ENCODE assay signal across 22 cellular contexts in the genomic region with DNA sequence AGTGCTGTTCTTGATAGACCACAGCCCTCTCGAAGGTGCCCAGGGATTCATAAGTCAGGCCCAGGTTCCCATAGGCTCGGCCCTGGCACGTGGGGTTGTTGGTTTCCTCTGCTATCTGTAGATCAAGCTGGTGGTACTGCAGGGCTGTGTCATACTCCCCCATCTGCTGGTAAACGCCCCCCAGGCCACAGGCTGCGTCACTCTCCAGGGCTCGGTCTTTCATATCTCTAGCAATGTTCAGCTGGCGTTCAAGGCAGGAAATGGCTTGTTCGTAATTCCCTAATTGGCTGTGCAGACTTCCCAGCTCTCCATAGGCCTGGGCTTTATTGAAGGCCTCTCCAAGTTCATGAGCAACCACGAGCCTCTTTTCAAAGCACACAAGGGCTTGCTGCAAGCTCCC.
A peak's percentile ranks its signal among the peaks of the same experiment; 100 is the strongest.
DNase-seq lines count a peak whose midpoint lies in the region; ATAC-seq and TF ChIP-seq lines count a peak whose summit lies in the region.
"Had no signal": no experiment of that assay in that cellular context is flagged by ENCODE, and none has a peak within 500 bp of the region (broad histone marks: within the 10 kb centered on the region; RNA-seq: fewer than 3 reads in every experiment).

No MANE protein-coding gene starts in this region.

- 67% methylated on average over 9 of the region's 9 CpGs for whole genome bisulfite sequencing in prostate gland

- H3K36me3 ChIP-seq in SJCRH30 (peaks cover 8% of the 10 kb centered on the region), prostate gland (no peaks in the 10 kb centered on the region)

- H3K4me1 Mint-ChIP-seq in nephron progenitor cell = peaks cover 23% of the 10 kb centered on the region

- H3K36me3 Mint-ChIP-seq in nephron progenitor cell (ENCODE audit: low read depth) = peaks cover 34% of the 10 kb centered on the region
- H3K36me3 Mint-ChIP-seq: activated naive CD8-positive, alpha-beta T cell; CD8-positive, alpha-beta T cell had no signal

- peak overlapping the region; percentile 87 for H3K27ac ChIP-seq in SJCRH30
- no peak overlapping the region for H3K27ac ChIP-seq in foreskin keratinocyte
- no peak overlapping the region for H3K27ac ChIP-seq in prostate gland
- H3K27ac ChIP-seq: lower lobe of right lung, spleen had no signal

- peak; percentile 91 for DNase-seq in Jurkat, Clone E6-1 (ENCODE audit: low read depth, low spot score)
- DNase-seq in SJCRH30 (peak; percentile 85 to 92), foreskin keratinocyte (peak in 1 of 2 donors; percentile 24), nephron progenitor cell (no peak), prostate gland (ENCODE audit: low spot score) (no peak)
- no peak for DNase-seq in activated naive CD4-positive, alpha-beta T cell (lab: John Stamatoyannopoulos, UW)
- DNase-seq: activated CD4-positive, alpha-beta T cell treated with anti-CD3 and anti-CD28 coated beads for 48 hours; CD8-positive, alpha-beta T cell; head of caudate nucleus; lower lobe of right lung; NCI-H187; NCI-H2227 treated with DMSO at 0.1 percent for 48 hours; NCI-H748 treated with DMSO at 0.1 percent for 48 hours; occipital lobe; retina; spleen; stimulated activated CD4-positive, alpha-beta T cell treated with anti-CD3 and anti-CD28 coated beads, Interleukin-4, amount 100 ng/mL, for 24 hours; stimulated activated naive CD8-positive, alpha-beta T cell treated with anti-CD3 and anti-CD28 coated beads, Interleukin-15, Interleukin-2, amounts not matched to agents 100 U/mL and 50 U/mL, for 24 hours had no signal

- peaks cover 32% of the 10 kb centered on the region for H3K4me1 ChIP-seq in SJCRH30
- no peaks in the 10 kb centered on the region for H3K4me1 ChIP-seq in foreskin keratinocyte
- H3K4me1 ChIP-seq in prostate gland (replicated peaks) = no peaks in the 10 kb centered on the region

- H3K27me3 ChIP-seq in SJCRH30 (no peaks in the 10 kb centered on the region), foreskin keratinocyte (no peaks in the 10 kb centered on the region), prostate gland (replicated peaks; ENCODE audit: insufficient read depth) (no peaks in the 10 kb centered on the region)
- H3K27me3 ChIP-seq: spleen had no signal

- TF ChIP-seq CTCF in foreskin keratinocyte (conservative IDR thresholded peaks at IDR 0.05) (no peak), nephron progenitor cell (IDR thresholded peaks at IDR 0.05) (no peak), prostate gland (IDR thresholded peaks at IDR 0.05) (no peak)

- H3K9me3 Mint-ChIP-seq in nephron progenitor cell = no peaks in the 10 kb centered on the region
- H3K9me3 Mint-ChIP-seq: activated T-helper 1 cell treated with anti-CD3 and anti-CD28 coated beads, Interleukin-12 subunit alpha, Interleukin-12 subunit beta, Interleukin-2, Interleukin-4 antibody, amounts not matched to agents 30 ng/mL and 10 ng/mL and 1 ng/mL, durations not matched to agents 14 hours and 24 hours and 36 hours; CD8-positive, alpha-beta T cell had no signal

- intact Hi-C loops in prostate gland (cut with DNase I) = no loop called here

- H3K9me3 ChIP-seq in SJCRH30 (replicated peaks) (no peaks in the 10 kb centered on the region), prostate gland (no peaks in the 10 kb centered on the region)
- H3K9me3 ChIP-seq: HAP-1, lower lobe of right lung, spleen had no signal

- no peak for TF ChIP-seq POLR2A in prostate gland (IDR thresholded peaks at IDR 0.05)

- H3K4me3 Mint-ChIP-seq in nephron progenitor cell = no peak overlapping the region
- H3K4me3 Mint-ChIP-seq: activated naive CD8-positive, alpha-beta T cell; activated T-helper 1 cell treated with anti-CD3 and anti-CD28 coated beads, Interleukin-12 subunit alpha, Interleukin-12 subunit beta, Interleukin-2, Interleukin-4 antibody, amounts not matched to agents 30 ng/mL and 10 ng/mL and 1 ng/mL, durations not matched to agents 14 hours and 24 hours and 36 hours; CD8-positive, alpha-beta T cell had no signal

- peak; percentile 32 for ATAC-seq in foreskin keratinocyte
- no peak for ATAC-seq in activated CD4-positive, CD25-positive, alpha-beta regulatory T cell treated with anti-CD3 and anti-CD28 coated beads, Interleukin-2, amount 50 U/mL, for 24 hours
- ATAC-seq: CD8-positive, alpha-beta T cell; lower lobe of right lung; stimulated activated naive CD8-positive, alpha-beta T cell treated with anti-CD3 and anti-CD28 coated beads, Interleukin-15, Interleukin-2, amounts not matched to agents 100 U/mL and 50 U/mL, for 24 hours had no signal

- H3K4me3 ChIP-seq in Jurkat, Clone E6-1 (ENCODE audit: low read length) = no peak overlapping the region
- no peak overlapping the region for H3K4me3 ChIP-seq in SJCRH30
- no peak overlapping the region for H3K4me3 ChIP-seq in prostate gland
- H3K4me3 ChIP-seq: HAP-1, lower lobe of right lung, spleen had no signal

- H3K27me3 Mint-ChIP-seq in nephron progenitor cell (ENCODE audit: low read depth, poor library complexity) = peaks cover 5% of the 10 kb centered on the region
- H3K27me3 Mint-ChIP-seq: activated naive CD8-positive, alpha-beta T cell had no signal

- H3K27ac Mint-ChIP-seq in nephron progenitor cell = peak overlapping the region; percentile 58
- H3K27ac Mint-ChIP-seq: activated naive CD8-positive, alpha-beta T cell; activated T-helper 1 cell treated with anti-CD3 and anti-CD28 coated beads, Interleukin-12 subunit alpha, Interleukin-12 subunit beta, Interleukin-2, Interleukin-4 antibody, amounts not matched to agents 30 ng/mL and 10 ng/mL and 1 ng/mL, durations not matched to agents 14 hours and 24 hours and 36 hours; CD8-positive, alpha-beta T cell had no signal

Comparison
In these comparisons a context has a peak if more than half of its experiments do, and no peak if none do; other contexts are left out.
1. DNase-seq: peak in Jurkat, Clone E6-1 (single experiment) and SJCRH30 (2 of 2); none in nephron progenitor cell (single experiment), activated naive CD4-positive, alpha-beta T cell (0 of 4) and prostate gland (single experiment).